16 cellular contexts compared by ENCODE assay signal in the genomic region with DNA sequence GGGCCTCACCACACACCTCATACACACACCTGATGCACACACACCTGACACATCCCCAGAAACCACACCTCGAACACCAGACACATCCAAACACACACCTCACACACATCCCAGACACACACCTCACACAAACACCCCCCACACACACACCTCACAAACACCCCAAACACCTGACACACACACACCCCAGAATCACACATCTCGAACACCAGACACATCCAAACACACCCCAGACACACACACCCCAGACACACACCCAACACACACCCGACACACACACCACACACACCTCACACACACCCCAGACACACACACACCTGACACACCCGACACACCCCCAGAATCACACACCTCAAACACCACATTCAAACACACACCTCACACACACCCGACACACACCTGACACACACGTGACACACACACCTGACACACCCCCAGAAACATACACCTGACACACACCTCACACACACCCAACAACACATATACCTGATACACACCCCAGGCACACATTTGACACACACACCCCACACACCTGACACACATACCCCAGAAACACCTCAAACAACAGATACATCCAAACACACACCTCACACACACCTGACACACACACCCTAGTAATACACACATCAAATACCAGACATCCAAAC. TPM values are rescaled to one million over a fixed set of nuclear protein-coding genes. Genes with fewer than 3 reads are reported as not detected.
"Had no signal": no experiment of that assay in that cellular context is flagged by ENCODE, and none has a peak within 500 bp of the region (broad histone marks: within the 10 kb centered on the region; RNA-seq: fewer than 3 reads in every experiment).

No MANE protein-coding gene starts in this region.

- H3K4me3 ChIP-seq: adrenal gland, lung had no signal

- H3K27ac ChIP-seq: epithelial cell of prostate, tibial nerve, vagina, VCaP had no signal

- H3K27ac Mint-ChIP-seq: dendritic cell treated with granulocyte-macrophage colony-stimulating factor and Interleukin-4, amounts not matched to agents 40 ng/mL and 50 ng/mL, for 4 days; endodermal cell; nephron progenitor cell; progenitor cell of endocrine pancreas had no signal

- DNase-seq: foreskin fibroblast had no signal

- H3K9me3 Mint-ChIP-seq: activated naive CD4-positive, alpha-beta T cell treated with anti-CD3 and anti-CD28 coated beads, Interleukin-2, amount 10 ng/mL, durations not matched to agents 7 days and 5 days; dendritic cell treated with granulocyte-macrophage colony-stimulating factor and Interleukin-4, amounts not matched to agents 40 ng/mL and 50 ng/mL, for 4 days had no signal

- H3K36me3 ChIP-seq: adrenal gland, tibial nerve, vagina had no signal

- H3K4me1 Mint-ChIP-seq: endodermal cell, nephron progenitor cell had no signal

- H3K9me3 ChIP-seq: adrenal gland, vagina had no signal

- H3K4me3 Mint-ChIP-seq: activated naive CD4-positive, alpha-beta T cell treated with anti-CD3 and anti-CD28 coated beads, Interleukin-2, amount 10 ng/mL, durations not matched to agents 7 days and 5 days; endodermal cell; nephron progenitor cell had no signal

RNA-seq across cellular contexts. Expression of a gene that starts 0.5 kb away (rescaled TPM):
- total RNA-seq: bronchial epithelial cell, glomerular endothelial cell, lung, osteoblast had no signal
- polyA plus RNA-seq: lung had no signal

RNA-seq across cellular contexts. Expression of a gene that starts 10.0 kb away (rescaled TPM):
- total RNA-seq: bronchial epithelial cell, endodermal cell, glomerular endothelial cell, osteoblast, progenitor cell of endocrine pancreas, subcutaneous adipose tissue, vagina had no signal
- polyA plus RNA-seq: lung had no signal
